In the genomic region with DNA sequence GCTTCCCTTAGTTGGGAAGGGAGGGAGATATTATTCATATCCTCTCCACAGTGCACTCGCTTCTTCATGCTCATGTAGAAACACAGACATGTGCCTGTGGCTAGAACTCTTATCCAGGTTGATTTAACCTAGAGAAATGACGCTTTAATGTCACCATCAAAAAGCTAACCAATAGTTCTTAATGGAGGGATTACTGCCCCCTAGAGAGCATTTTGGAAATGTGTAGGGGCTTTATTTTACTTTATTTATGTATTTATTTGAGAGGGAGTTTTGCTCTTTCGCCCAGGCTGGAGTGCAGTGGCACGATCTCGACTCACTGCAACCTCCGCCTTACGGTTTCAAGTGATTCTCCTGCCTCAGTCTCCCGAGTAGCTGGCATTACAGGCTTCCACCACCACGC, we compare ENCODE assay signal across 10 cellular contexts.
DNase-seq lines count a peak whose midpoint lies in the region; ATAC-seq and TF ChIP-seq lines count a peak whose summit lies in the region.
"Had no signal": no experiment of that assay in that cellular context is flagged by ENCODE, and none has a peak within 500 bp of the region (broad histone marks: within the 10 kb centered on the region; RNA-seq: fewer than 3 reads in every experiment).

No MANE protein-coding gene starts in this region.

- H3K27me3 Mint-ChIP-seq in progenitor cell of endocrine pancreas: peaks cover 24% of the 10 kb centered on the region

- no peak for ATAC-seq in GM21723 (IDR thresholded peaks at IDR 0.05; ENCODE audit: unreplicated experiment)
- no peak for ATAC-seq in GM21447 (IDR thresholded peaks at IDR 0.05; ENCODE audit: unreplicated experiment)
- ATAC-seq: activated T-cell treated with anti-CD3 and anti-CD28 coated beads, Interleukin-2, amount 50 U/mL, for 72 hours had no signal

- no peak overlapping the region for H3K4me3 Mint-ChIP-seq in progenitor cell of endocrine pancreas (ENCODE audit: low read depth)
- H3K4me3 Mint-ChIP-seq: activated T-cell treated with anti-CD3 and anti-CD28 coated beads, Interleukin-2, amount 50 U/mL, for 72 hours had no signal

- no peaks in the 10 kb centered on the region for H3K4me1 Mint-ChIP-seq in progenitor cell of endocrine pancreas (ENCODE audit: low read depth)

- no peak overlapping the region for H3K27ac Mint-ChIP-seq in progenitor cell of endocrine pancreas
- H3K27ac Mint-ChIP-seq: activated T-cell treated with anti-CD3 and anti-CD28 coated beads, Interleukin-2, amount 50 U/mL, for 72 hours had no signal

- TF ChIP-seq CTCF in choroid plexus epithelial cell (conservative IDR thresholded peaks at IDR 0.05; ENCODE audit: low read depth, low read length) (peak; percentile 33), progenitor cell of endocrine pancreas (IDR thresholded peaks at IDR 0.05; ENCODE audit: unreplicated experiment) (peak; percentile 66)

- DNase-seq in DMS53 (lab: John Stamatoyannopoulos, UW): peak; percentile 9
- no peak for DNase-seq in DMS53 treated with DMSO at 0.1 percent for 48 hours (lab: John Stamatoyannopoulos, UW; ENCODE audit: unreplicated experiment)
- DNase-seq in NCI-H1105 (lab: John Stamatoyannopoulos, UW): peak; percentile 56
- peak; percentile 27 for DNase-seq in choroid plexus epithelial cell (ENCODE audit: low read depth)
- DNase-seq in progenitor cell of endocrine pancreas (ENCODE audit: low spot score, unreplicated experiment): no peak
- DNase-seq in stimulated activated CD4-positive, alpha-beta T cell treated with anti-CD3 and anti-CD28 coated beads, Interleukin-12 subunit alpha, Interleukin-12 subunit beta, amount 100 ng/mL, for 4 hours: no peak
- DNase-seq: activated T-cell treated with anti-CD3 and anti-CD28 coated beads, Interleukin-2, amount 50 U/mL, for 72 hours; KG1 had no signal

- H3K36me3 Mint-ChIP-seq in progenitor cell of endocrine pancreas (ENCODE audit: insufficient read depth): no peaks in the 10 kb centered on the region

- H3K4me3 ChIP-seq in choroid plexus epithelial cell (ENCODE audit: low read depth, low read length): no peak overlapping the region

- H3K9me3 Mint-ChIP-seq in progenitor cell of endocrine pancreas (ENCODE audit: low read depth): no peaks in the 10 kb centered on the region
- H3K9me3 Mint-ChIP-seq: activated T-cell treated with anti-CD3 and anti-CD28 coated beads, Interleukin-2, amount 50 U/mL, for 72 hours had no signal

Comparison
In these comparisons a context has a peak if more than half of its experiments do, and no peak if none do; other contexts are left out.
1. DNase-seq: peak in DMS53 (single experiment), NCI-H1105 (single experiment) and choroid plexus epithelial cell (single experiment); none in DMS53 treated with DMSO at 0.1 percent for 48 hours (single experiment), progenitor cell of endocrine pancreas (single experiment) and stimulated activated CD4-positive, alpha-beta T cell treated with anti-CD3 and anti-CD28 coated beads, Interleukin-12 subunit alpha, Interleukin-12 subunit beta, amount 100 ng/mL, for 4 hours (single experiment).